8 cellular contexts compared by ENCODE assay signal in genomic region chr14:64464695-64465094, GRCh38. TPM values are rescaled to one million over a fixed set of nuclear protein-coding genes. Genes with fewer than 3 reads are reported as not detected.
DNase-seq lines count a peak whose midpoint lies in the region; ATAC-seq and TF ChIP-seq lines count a peak whose summit lies in the region.

No MANE protein-coding gene starts in this region.

- whole genome bisulfite sequencing in upper lobe of left lung, 2 donors = 14 to 21% methylated on average over 7 of the region's 7 CpGs

- peak overlapping the region in 2 of 4 donors; percentile 59 to 79 for H3K27ac ChIP-seq in upper lobe of left lung

- peak overlapping the region; percentile 53 for H3K27ac Mint-ChIP-seq in activated naive CD8-positive, alpha-beta T cell treated with anti-CD3 and anti-CD28 coated beads, Interleukin-2, amount 50 U/mL, for 24 hours

- no peaks in the 10 kb centered on the region for H3K9me3 Mint-ChIP-seq in activated naive CD8-positive, alpha-beta T cell treated with anti-CD3 and anti-CD28 coated beads, Interleukin-2, amount 50 U/mL, for 24 hours

- H3K36me3 ChIP-seq in upper lobe of left lung = peaks cover 0 to 3% (median 0%) of the 10 kb centered on the region in 4 donors

- H3K4me3 ChIP-seq in GM12864 (ENCODE audit: low read depth, low read length) (peak overlapping the region; percentile 76), upper lobe of left lung (peak overlapping the region; percentile 38 to 81 (median 74))
- peak overlapping the region; percentile 61 for H3K4me3 ChIP-seq in Jurkat, Clone E6-1 (ENCODE audit: low read length)

- DNase-seq in GM12864 (ENCODE audit: low read depth) (no peak), left lobe of liver (ENCODE audit: low spot score) (no peak), upper lobe of left lung (no peak), DMS153 treated with DMSO at 0.1 percent for 48 hours (lab: John Stamatoyannopoulos, UW; ENCODE audit: unreplicated experiment) (no peak)
- DNase-seq in Jurkat, Clone E6-1 (ENCODE audit: low read depth, low spot score) = no peak
- DNase-seq in activated naive CD8-positive, alpha-beta T cell treated with anti-CD3 and anti-CD28 coated beads, Interleukin-2, amount 50 U/mL, for 24 hours = no peak

- H3K9me3 ChIP-seq in upper lobe of left lung = no peaks in the 10 kb centered on the region

- TF ChIP-seq EP300 in upper lobe of left lung (IDR thresholded peaks at IDR 0.05) = no peak

- peaks cover 41% of the 10 kb centered on the region for H3K4me1 Mint-ChIP-seq in activated naive CD8-positive, alpha-beta T cell treated with anti-CD3 and anti-CD28 coated beads, Interleukin-2, amount 50 U/mL, for 24 hours

- H3K4me3 Mint-ChIP-seq in activated naive CD8-positive, alpha-beta T cell treated with anti-CD3 and anti-CD28 coated beads, Interleukin-2, amount 50 U/mL, for 24 hours = peak overlapping the region; percentile 80

- H3K36me3 Mint-ChIP-seq in activated naive CD8-positive, alpha-beta T cell treated with anti-CD3 and anti-CD28 coated beads, Interleukin-2, amount 50 U/mL, for 24 hours (ENCODE audit: low read depth) = peaks cover 18% of the 10 kb centered on the region

- peaks cover 0 to 11% (median 0%) of the 10 kb centered on the region in 4 donors for H3K27me3 ChIP-seq in upper lobe of left lung

- peaks cover 7 to 20% (median 13%) of the 10 kb centered on the region in 4 donors for H3K4me1 ChIP-seq in upper lobe of left lung

- ATAC-seq in activated naive CD8-positive, alpha-beta T cell treated with anti-CD3 and anti-CD28 coated beads, Interleukin-2, amount 50 U/mL, for 24 hours = no peak
- ATAC-seq in left lobe of liver (peak; percentile 52), upper lobe of left lung (ENCODE audit: low FRiP score in 2 of 2) (no peak), HG03521 (IDR thresholded peaks at IDR 0.05; ENCODE audit: unreplicated experiment) (no peak), GM18868 (IDR thresholded peaks at IDR 0.05; ENCODE audit: unreplicated experiment) (no peak)

- TF ChIP-seq POLR2A in upper lobe of left lung (IDR thresholded peaks at IDR 0.05) = no peak

- TF ChIP-seq CTCF in GM12864 (IDR thresholded peaks at IDR 0.05; ENCODE audit: low read depth, low read length, missing control alignments) = no peak
- TF ChIP-seq CTCF in upper lobe of left lung (IDR thresholded peaks at IDR 0.05) = no peak

- no peaks in the 10 kb centered on the region for H3K27me3 Mint-ChIP-seq in activated naive CD8-positive, alpha-beta T cell treated with anti-CD3 and anti-CD28 coated beads, Interleukin-2, amount 50 U/mL, for 24 hours

RNA-seq across cellular contexts. Expression of gene AKAP5, which starts 0.6 kb away (rescaled TPM):
- 1.9 TPM for polyA plus RNA-seq in Jurkat, Clone E6-1 (2012; ENCODE audit: insufficient read depth, insufficient read length)
- 0.45 TPM for total RNA-seq in left lobe of liver
- total RNA-seq in upper lobe of left lung = 1 to 10 TPM; 1.0 to 5.4 (median 2.5) TPM

RNA-seq across cellular contexts. Expression of gene ZBTB25, which starts 38.9 kb away (rescaled TPM):
- 16.4 TPM for polyA plus RNA-seq in Jurkat, Clone E6-1 (2012; ENCODE audit: insufficient read depth, insufficient read length)
- total RNA-seq in left lobe of liver (5.7 TPM), upper lobe of left lung (10 to 100 TPM in 3 of 6 donors, 1 to 10 TPM in 3; 5.9 to 31.4 (median 10.3) TPM)

RNA-seq across cellular contexts. Expression of gene ZBTB1, which starts 39.9 kb away (rescaled TPM):
- 35.7 TPM for polyA plus RNA-seq in Jurkat, Clone E6-1 (2012; ENCODE audit: insufficient read depth, insufficient read length)
- 12.1 TPM for total RNA-seq in left lobe of liver
- total RNA-seq in upper lobe of left lung = 10 to 100 TPM; 34.3 to 74.0 (median 43.2) TPM
